Comparison of ENCODE assay signal across 15 cellular contexts in the genomic region with DNA sequence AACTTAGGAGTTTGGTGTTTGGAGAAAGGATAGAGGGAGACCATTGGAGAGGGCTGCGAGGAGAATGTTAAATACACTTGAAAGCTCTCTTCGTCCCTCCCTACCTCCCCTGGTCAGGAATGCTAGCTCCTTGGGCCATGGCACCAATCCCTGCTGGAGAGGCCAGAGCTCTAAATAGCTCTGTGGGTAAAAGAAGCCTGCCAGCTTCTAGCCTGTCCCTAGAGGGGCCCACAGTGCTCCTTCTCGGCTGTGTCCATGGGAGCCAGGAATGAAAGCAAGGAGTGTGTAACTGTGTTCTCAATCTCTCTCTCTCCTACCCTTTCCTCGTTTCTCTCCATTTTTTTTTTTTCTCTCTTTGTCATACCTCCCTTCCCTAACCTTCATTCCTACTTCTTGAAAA. TPM values are rescaled to one million over a fixed set of nuclear protein-coding genes. Genes with fewer than 3 reads are reported as not detected.
DNase-seq lines count a peak whose midpoint lies in the region; ATAC-seq, FAIRE-seq and TF ChIP-seq lines count a peak whose summit lies in the region.
"Had no signal": no experiment of that assay in that cellular context is flagged by ENCODE, and none has a peak within 500 bp of the region (broad histone marks: within the 10 kb centered on the region; RNA-seq: fewer than 3 reads in every experiment).

A gene with protein sequence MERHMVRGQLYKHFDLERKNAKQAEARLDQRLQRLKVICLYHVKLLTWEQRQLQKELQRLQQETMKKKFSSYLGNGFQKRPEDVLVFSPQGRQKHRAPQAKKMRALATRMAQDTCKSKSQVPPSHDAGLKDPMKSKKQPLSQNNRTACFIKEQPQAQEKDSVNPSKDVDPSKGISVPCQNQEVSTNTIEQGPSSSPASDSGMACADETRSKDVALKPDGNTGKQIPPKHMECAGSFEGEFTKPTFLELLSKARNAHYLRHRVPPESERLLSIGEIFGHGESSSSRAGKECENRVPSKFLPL (minus strand): TSS at position 75 of the 400 bp plus-strand sequence. CDS start 1,529 bp downstream, outside the sequence.

- DNase-seq in astrocyte of the hippocampus (ENCODE audit: low read depth, low spot score) (peak; percentile 86), heart left ventricle (peak in 4 of 5 donors; percentile 29 to 59 (median 47)), neuronal stem cell (ENCODE audit: low spot score) (no peak), germinal center (ENCODE audit: low spot score) (no peak), GM12891 (ENCODE audit: insufficient read length, low spot score) (no peak), T-cell (no peak)
- DNase-seq: 8988T; activated naive CD8-positive, alpha-beta T cell treated with anti-CD3 and anti-CD28 coated beads, Interleukin-2, amount 10 ng/mL, durations not matched to agents 7 days and 5 days; activated T-cell treated with anti-CD3 and anti-CD28 coated beads for 4 hours; NCI-H2227 treated with DMSO at 0.1 percent for 48 hours had no signal

- H3K79me1 ChIP-seq in neuronal stem cell (ENCODE audit: low read depth, low read length) = no peaks in the 10 kb centered on the region

- H4K8ac ChIP-seq in neuronal stem cell (ENCODE audit: low read depth, low read length) = no peak within 1 kb of the TSS

- 35 to 40% (median 36%) methylated on average over 4 of the region's 4 CpGs for WGBS in heart left ventricle, 4 donors
- WGBS in neuronal stem cell (ENCODE audit: extremely low coverage in 2 of 2, insufficient read length in 2 of 2, insufficient replicate concordance in 1 of 2), 2 donors = no CpG with 5 or more reads among the region's 4 CpGs

- H3K18ac ChIP-seq in neuronal stem cell (ENCODE audit: low read length) = peak within 1 kb of the TSS; percentile 35

- no peaks in the 10 kb centered on the region for H3K4me1 Mint-ChIP-seq in T-cell
- H3K4me1 Mint-ChIP-seq: activated naive CD8-positive, alpha-beta T cell treated with anti-CD3 and anti-CD28 coated beads, Interleukin-2, amount 10 ng/mL, durations not matched to agents 7 days and 5 days had no signal

- no peak within 1 kb of the TSS for H3K4ac ChIP-seq in neuronal stem cell (ENCODE audit: low read length)

- H3K14ac ChIP-seq in neuronal stem cell (ENCODE audit: low read length) = no peak within 1 kb of the TSS

- no peak within 1 kb of the TSS for H3K23ac ChIP-seq in neuronal stem cell (ENCODE audit: low read depth, low read length, poor library complexity)

- H3K27ac Mint-ChIP-seq in T-cell = no peak within 1 kb of the TSS
- H3K27ac Mint-ChIP-seq: activated naive CD8-positive, alpha-beta T cell treated with anti-CD3 and anti-CD28 coated beads, Interleukin-2, amount 10 ng/mL, durations not matched to agents 7 days and 5 days; dendritic cell treated with granulocyte-macrophage colony-stimulating factor and Interleukin-4, amounts not matched to agents 40 ng/mL and 50 ng/mL, for 4 days had no signal

- no peak within 1 kb of the TSS for H2BK15ac ChIP-seq in neuronal stem cell (ENCODE audit: low read length)

- H3K36me3 ChIP-seq in ACC112 (ENCODE audit: insufficient read depth, low read length) = 0 out of 2 replicates have a peak, but pooled peaks cover 8% of the 10 kb centered on the region
- H3K36me3 ChIP-seq in heart left ventricle = no peaks in the 10 kb centered on the region
- no peaks in the 10 kb centered on the region for H3K36me3 ChIP-seq in neuronal stem cell (replicated peaks in 1 of 2; ENCODE audit: control insufficient read depth in 2 of 2, insufficient read depth in 2 of 2, low read length in 2 of 2)

- H2AFZ ChIP-seq in ACC112 (ENCODE audit: low read length, unreplicated experiment) (peak within 1 kb of the TSS; percentile 31), neuronal stem cell (ENCODE audit: low read length) (no peak within 1 kb of the TSS)

- H3K27me3 Mint-ChIP-seq in T-cell = peaks cover 20 to 25% of the 10 kb centered on the region in 2 donors

- H3K4me3 ChIP-seq in ACC112 (ENCODE audit: low read depth, low read length) = no peak within 1 kb of the TSS
- H3K4me3 ChIP-seq in heart left ventricle = no peak within 1 kb of the TSS
- no peak within 1 kb of the TSS for H3K4me3 ChIP-seq in neuronal stem cell (ENCODE audit: low read length in 2 of 2)

- ATAC-seq in heart left ventricle (peak; percentile 86 to 97 (median 96)), HG02642 (IDR thresholded peaks at IDR 0.05; ENCODE audit: poor library complexity, unreplicated experiment) (no peak), T-cell (replicated peaks in 1 of 4) (no peak)

- no peak within 1 kb of the TSS for H2AK5ac ChIP-seq in neuronal stem cell (ENCODE audit: low read depth, low read length)

- no peak within 1 kb of the TSS for H3K4me3 Mint-ChIP-seq in T-cell
- H3K4me3 Mint-ChIP-seq: activated naive CD8-positive, alpha-beta T cell treated with anti-CD3 and anti-CD28 coated beads, Interleukin-2, amount 10 ng/mL, durations not matched to agents 7 days and 5 days; dendritic cell treated with granulocyte-macrophage colony-stimulating factor and Interleukin-4, amounts not matched to agents 40 ng/mL and 50 ng/mL, for 4 days had no signal

- no peak within 1 kb of the TSS for H3K27ac ChIP-seq in ACC112 (ENCODE audit: low read depth, low read length)
- H3K27ac ChIP-seq in heart left ventricle = peak within 1 kb of the TSS in 7 of 12 donors; percentile 1 to 52 (median 38)
- no peak within 1 kb of the TSS for H3K27ac ChIP-seq in neuronal stem cell (replicated peaks; ENCODE audit: low read length)

- no peak within 1 kb of the TSS for H2BK120ac ChIP-seq in neuronal stem cell (ENCODE audit: low read depth, low read length)

- POLR2A ChIA-PET in T-cell (lab: Charles Lee) = no interaction called here

- no peak within 1 kb of the TSS for H2BK5ac ChIP-seq in neuronal stem cell (ENCODE audit: low read length)

- no peaks in the 10 kb centered on the region for H3K36me3 Mint-ChIP-seq in T-cell
- H3K36me3 Mint-ChIP-seq: activated naive CD8-positive, alpha-beta T cell treated with anti-CD3 and anti-CD28 coated beads, Interleukin-2, amount 10 ng/mL, durations not matched to agents 7 days and 5 days had no signal

- no peak within 1 kb of the TSS for H4K91ac ChIP-seq in neuronal stem cell (ENCODE audit: low read depth, low read length, poor library complexity)

- CTCF ChIA-PET in T-cell (lab: Charles Lee) = interaction anchor here (0.6 to 1.7 kb wide), 2 partner anchors 13 to 455 kb away, joined by 3 to 6 read pairs; no protein-coding TSS in a partner anchor

- no peak for FAIRE-seq in GM12891 (lab: Jason Lieb, UNC)

- no peak for TF ChIP-seq POLR2A in heart left ventricle (IDR thresholded peaks at IDR 0.05)
- TF ChIP-seq POLR2A in GM12891 (IDR thresholded peaks at IDR 0.05; ENCODE audit: low read depth, low read length) = no peak

- H3K9ac ChIP-seq in neuronal stem cell (ENCODE audit: low read depth, low read length, poor library complexity) = no peak within 1 kb of the TSS

- H3K27me3 ChIP-seq in ACC112 (ENCODE audit: insufficient read depth, low read length) (no peaks in the 10 kb centered on the region), heart left ventricle (peaks cover 0 to 4% (median 0%) of the 10 kb centered on the region in 9 donors), neuronal stem cell (ENCODE audit: control insufficient read depth in 3 of 3, insufficient read depth in 3 of 3, low read depth in 1 of 3, low read length in 3 of 3) (peaks cover 0 to 11% (median 0%) of the 10 kb centered on the region in 3 experiments)

- peaks cover 33% of the 10 kb centered on the region for H3K4me1 ChIP-seq in ACC112 (ENCODE audit: control insufficient read depth, insufficient read depth, low read length, unreplicated experiment)
- peaks cover 0 to 16% (median 0%) of the 10 kb centered on the region in 12 donors for H3K4me1 ChIP-seq in heart left ventricle
- peaks cover 0 to 5% of the 10 kb centered on the region in 2 donors for H3K4me1 ChIP-seq in neuronal stem cell (ENCODE audit: control insufficient read depth in 2 of 2, insufficient read depth in 1 of 2, low read depth in 1 of 2, low read length in 2 of 2)

- TF ChIP-seq CTCF in heart left ventricle (IDR thresholded peaks at IDR 0.05) = no peak

- H3K9me3 ChIP-seq in heart left ventricle (no peaks in the 10 kb centered on the region), neuronal stem cell (replicated peaks in 1 of 2; ENCODE audit: control insufficient read depth in 2 of 2, insufficient read depth in 1 of 2, low read depth in 1 of 2, low read length in 2 of 2) (no peaks in the 10 kb centered on the region)

- intact Hi-C loops in heart left ventricle (cut with DNase I) = no loop called here

- H2BK12ac ChIP-seq in neuronal stem cell (ENCODE audit: low read length) = no peak within 1 kb of the TSS

- H3K4me2 ChIP-seq in neuronal stem cell (ENCODE audit: insufficient read depth, low read length, poor library complexity, severe bottlenecking) = no peak within 1 kb of the TSS

- H3K79me2 ChIP-seq in ACC112 (ENCODE audit: control insufficient read depth, insufficient read depth, low read length, unreplicated experiment) = no peaks in the 10 kb centered on the region

- H3K9me3 Mint-ChIP-seq in T-cell = no peaks in the 10 kb centered on the region
- H3K9me3 Mint-ChIP-seq: activated naive CD8-positive, alpha-beta T cell treated with anti-CD3 and anti-CD28 coated beads, Interleukin-2, amount 10 ng/mL, durations not matched to agents 7 days and 5 days; dendritic cell treated with granulocyte-macrophage colony-stimulating factor and Interleukin-4, amounts not matched to agents 40 ng/mL and 50 ng/mL, for 4 days had no signal

TF ChIP-seq in GM12891, 5 proteins besides CTCF, POLR2A, EP300 and RAD21:
- TF ChIP-seq TAF1 (IDR thresholded peaks at IDR 0.05; ENCODE audit: low read depth, low read length) (no peak), PAX5 (IDR thresholded peaks at IDR 0.05; ENCODE audit: insufficient read depth, low read length, severe bottlenecking) (no peak), POLR2AphosphoS5 (IDR thresholded peaks at IDR 0.05; ENCODE audit: low read depth, low read length) (no peak), POU2F2 (IDR thresholded peaks at IDR 0.05; ENCODE audit: low read depth, low read length) (no peak), SPI1 (IDR thresholded peaks at IDR 0.05; ENCODE audit: low read depth, low read length) (no peak)

RNA-seq across cellular contexts. Expression of the gene that starts here (rescaled TPM):
- total RNA-seq in heart left ventricle (1 to 10 TPM in 1 of 9 donors, under 1 TPM in 5, not detected in 3; 0.24 to 1.2 (median 0.39) TPM), T-cell (not detected)
- under 1 TPM; 0.06 to 0.11 TPM for polyA plus RNA-seq in heart left ventricle
- not detected for polyA plus RNA-seq in neuronal stem cell (2013, experiment 1 of 2)
- polyA plus RNA-seq in neuronal stem cell (2013, experiment 2 of 2) = not detected
- polyA plus RNA-seq in GM12891 (2012; ENCODE audit: low read depth, missing spikeins) = not detected
- total RNA-seq: activated naive CD8-positive, alpha-beta T cell treated with anti-CD3 and anti-CD28 coated beads, Interleukin-2, amount 10 ng/mL, durations not matched to agents 7 days and 5 days; HT-29; T-helper 1 cell treated with Interleukin-12 subunit alpha and Interleukin-12 subunit beta and Interleukin-4 antibody, amounts not matched to agents 30 ng/mL and 1 ng/mL, for 36 hours had no signal

Comparison
In these comparisons a context has a peak if more than half of its experiments do, and no peak if none do; other contexts are left out.
1. H3K27ac ChIP-seq: peak in heart left ventricle (7 of 12); none in ACC112 (single experiment) and neuronal stem cell (single experiment).
2. DNase-seq: peak in astrocyte of the hippocampus (single experiment) and heart left ventricle (4 of 5); none in neuronal stem cell (single experiment), germinal center (single experiment), GM12891 (single experiment) and T-cell (0 of 34).
3. ATAC-seq: peak in heart left ventricle (4 of 4); none in HG02642 (single experiment) and T-cell (0 of 4).